In the genomic region with DNA sequence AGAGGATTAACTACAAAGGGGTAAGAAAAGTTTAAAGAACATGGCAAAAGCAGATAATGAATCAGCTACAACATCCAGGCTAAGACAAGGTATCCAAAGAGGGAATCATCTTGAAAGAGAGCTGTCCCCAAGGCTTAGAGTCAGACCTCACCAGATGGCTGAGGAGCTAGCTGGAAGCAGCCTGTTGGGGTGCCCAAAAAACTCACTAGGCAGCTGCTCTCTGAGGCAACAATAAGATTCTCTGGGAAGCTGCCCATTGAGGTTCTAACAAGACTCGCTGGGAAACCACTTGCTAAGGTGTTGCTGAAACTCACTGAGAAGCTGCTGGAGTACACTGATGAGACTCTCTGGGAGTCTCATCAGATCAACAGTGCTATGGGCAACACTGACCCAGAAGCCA, we compare ENCODE assay signal across 2 cellular contexts.
TF ChIP-seq lines count a peak whose summit lies in the region.

No MANE protein-coding gene starts in this region.

TF ChIP-seq in GM23338, 12 proteins besides CTCF, POLR2A, EP300 and RAD21 (continued from another document and continues in another):
- TF ChIP-seq NANOG (IDR thresholded peaks at IDR 0.05; ENCODE audit: borderline replicate concordance) (no peak), EZH2phosphoT487 (IDR thresholded peaks at IDR 0.05; ENCODE audit: unreplicated experiment) (no peak), ZNF331 (CRISPR knock-in tag; IDR thresholded peaks at IDR 0.05; ENCODE audit: low read depth) (no peak), STAT1 (IDR thresholded peaks at IDR 0.05; ENCODE audit: unreplicated experiment) (no peak), POLR2AphosphoS5 (IDR thresholded peaks at IDR 0.05; ENCODE audit: low read depth) (no peak), ZNF114 (CRISPR knock-in tag; IDR thresholded peaks at IDR 0.05) (no peak), CREB1 (CRISPR knock-in tag; IDR thresholded peaks at IDR 0.05; ENCODE audit: low read depth) (no peak)
- TF ChIP-seq, protein P1, sequence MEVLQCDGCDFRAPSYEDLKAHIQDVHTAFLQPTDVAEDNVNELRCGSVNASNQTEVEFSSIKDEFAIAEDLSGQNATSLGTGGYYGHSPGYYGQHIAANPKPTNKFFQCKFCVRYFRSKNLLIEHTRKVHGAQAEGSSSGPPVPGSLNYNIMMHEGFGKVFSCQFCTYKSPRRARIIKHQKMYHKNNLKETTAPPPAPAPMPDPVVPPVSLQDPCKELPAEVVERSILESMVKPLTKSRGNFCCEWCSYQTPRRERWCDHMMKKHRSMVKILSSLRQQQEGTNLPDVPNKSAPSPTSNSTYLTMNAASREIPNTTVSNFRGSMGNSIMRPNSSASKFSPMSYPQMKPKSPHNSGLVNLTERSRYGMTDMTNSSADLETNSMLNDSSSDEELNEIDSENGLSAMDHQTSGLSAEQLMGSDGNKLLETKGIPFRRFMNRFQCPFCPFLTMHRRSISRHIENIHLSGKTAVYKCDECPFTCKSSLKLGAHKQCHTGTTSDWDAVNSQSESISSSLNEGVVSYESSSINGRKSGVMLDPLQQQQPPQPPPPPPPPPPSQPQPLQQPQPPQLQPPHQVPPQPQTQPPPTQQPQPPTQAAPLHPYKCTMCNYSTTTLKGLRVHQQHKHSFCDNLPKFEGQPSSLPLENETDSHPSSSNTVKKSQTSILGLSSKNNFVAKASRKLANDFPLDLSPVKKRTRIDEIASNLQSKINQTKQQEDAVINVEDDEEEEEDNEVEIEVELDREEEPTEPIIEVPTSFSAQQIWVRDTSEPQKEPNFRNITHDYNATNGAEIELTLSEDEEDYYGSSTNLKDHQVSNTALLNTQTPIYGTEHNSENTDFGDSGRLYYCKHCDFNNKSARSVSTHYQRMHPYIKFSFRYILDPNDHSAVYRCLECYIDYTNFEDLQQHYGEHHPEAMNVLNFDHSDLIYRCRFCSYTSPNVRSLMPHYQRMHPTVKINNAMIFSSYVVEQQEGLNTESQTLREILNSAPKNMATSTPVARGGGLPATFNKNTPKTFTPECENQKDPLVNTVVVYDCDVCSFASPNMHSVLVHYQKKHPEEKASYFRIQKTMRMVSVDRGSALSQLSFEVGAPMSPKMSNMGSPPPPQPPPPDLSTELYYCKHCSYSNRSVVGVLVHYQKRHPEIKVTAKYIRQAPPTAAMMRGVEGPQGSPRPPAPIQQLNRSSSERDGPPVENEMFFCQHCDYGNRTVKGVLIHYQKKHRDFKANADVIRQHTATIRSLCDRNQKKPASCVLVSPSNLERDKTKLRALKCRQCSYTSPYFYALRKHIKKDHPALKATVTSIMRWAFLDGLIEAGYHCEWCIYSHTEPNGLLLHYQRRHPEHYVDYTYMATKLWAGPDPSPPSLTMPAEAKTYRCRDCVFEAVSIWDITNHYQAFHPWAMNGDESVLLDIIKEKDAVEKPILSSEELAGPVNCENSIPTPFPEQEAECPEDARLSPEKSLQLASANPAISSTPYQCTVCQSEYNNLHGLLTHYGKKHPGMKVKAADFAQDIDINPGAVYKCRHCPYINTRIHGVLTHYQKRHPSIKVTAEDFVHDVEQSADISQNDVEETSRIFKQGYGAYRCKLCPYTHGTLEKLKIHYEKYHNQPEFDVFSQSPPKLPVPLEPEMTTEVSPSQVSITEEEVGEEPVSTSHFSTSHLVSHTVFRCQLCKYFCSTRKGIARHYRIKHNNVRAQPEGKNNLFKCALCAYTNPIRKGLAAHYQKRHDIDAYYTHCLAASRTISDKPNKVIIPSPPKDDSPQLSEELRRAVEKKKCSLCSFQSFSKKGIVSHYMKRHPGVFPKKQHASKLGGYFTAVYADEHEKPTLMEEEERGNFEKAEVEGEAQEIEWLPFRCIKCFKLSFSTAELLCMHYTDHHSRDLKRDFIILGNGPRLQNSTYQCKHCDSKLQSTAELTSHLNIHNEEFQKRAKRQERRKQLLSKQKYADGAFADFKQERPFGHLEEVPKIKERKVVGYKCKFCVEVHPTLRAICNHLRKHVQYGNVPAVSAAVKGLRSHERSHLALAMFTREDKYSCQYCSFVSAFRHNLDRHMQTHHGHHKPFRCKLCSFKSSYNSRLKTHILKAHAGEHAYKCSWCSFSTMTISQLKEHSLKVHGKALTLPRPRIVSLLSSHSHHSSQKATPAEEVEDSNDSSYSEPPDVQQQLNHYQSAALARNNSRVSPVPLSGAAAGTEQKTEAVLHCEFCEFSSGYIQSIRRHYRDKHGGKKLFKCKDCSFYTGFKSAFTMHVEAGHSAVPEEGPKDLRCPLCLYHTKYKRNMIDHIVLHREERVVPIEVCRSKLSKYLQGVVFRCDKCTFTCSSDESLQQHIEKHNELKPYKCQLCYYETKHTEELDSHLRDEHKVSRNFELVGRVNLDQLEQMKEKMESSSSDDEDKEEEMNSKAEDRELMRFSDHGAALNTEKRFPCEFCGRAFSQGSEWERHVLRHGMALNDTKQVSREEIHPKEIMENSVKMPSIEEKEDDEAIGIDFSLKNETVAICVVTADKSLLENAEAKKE (CRISPR knock-in tag; IDR thresholded peaks at IDR 0.05) = no peak
- TF ChIP-seq, protein P2, sequence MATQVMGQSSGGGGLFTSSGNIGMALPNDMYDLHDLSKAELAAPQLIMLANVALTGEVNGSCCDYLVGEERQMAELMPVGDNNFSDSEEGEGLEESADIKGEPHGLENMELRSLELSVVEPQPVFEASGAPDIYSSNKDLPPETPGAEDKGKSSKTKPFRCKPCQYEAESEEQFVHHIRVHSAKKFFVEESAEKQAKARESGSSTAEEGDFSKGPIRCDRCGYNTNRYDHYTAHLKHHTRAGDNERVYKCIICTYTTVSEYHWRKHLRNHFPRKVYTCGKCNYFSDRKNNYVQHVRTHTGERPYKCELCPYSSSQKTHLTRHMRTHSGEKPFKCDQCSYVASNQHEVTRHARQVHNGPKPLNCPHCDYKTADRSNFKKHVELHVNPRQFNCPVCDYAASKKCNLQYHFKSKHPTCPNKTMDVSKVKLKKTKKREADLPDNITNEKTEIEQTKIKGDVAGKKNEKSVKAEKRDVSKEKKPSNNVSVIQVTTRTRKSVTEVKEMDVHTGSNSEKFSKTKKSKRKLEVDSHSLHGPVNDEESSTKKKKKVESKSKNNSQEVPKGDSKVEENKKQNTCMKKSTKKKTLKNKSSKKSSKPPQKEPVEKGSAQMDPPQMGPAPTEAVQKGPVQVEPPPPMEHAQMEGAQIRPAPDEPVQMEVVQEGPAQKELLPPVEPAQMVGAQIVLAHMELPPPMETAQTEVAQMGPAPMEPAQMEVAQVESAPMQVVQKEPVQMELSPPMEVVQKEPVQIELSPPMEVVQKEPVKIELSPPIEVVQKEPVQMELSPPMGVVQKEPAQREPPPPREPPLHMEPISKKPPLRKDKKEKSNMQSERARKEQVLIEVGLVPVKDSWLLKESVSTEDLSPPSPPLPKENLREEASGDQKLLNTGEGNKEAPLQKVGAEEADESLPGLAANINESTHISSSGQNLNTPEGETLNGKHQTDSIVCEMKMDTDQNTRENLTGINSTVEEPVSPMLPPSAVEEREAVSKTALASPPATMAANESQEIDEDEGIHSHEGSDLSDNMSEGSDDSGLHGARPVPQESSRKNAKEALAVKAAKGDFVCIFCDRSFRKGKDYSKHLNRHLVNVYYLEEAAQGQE (IDR thresholded peaks at IDR 0.05; ENCODE audit: unreplicated experiment) = no peak
- TF ChIP-seq, protein P3, sequence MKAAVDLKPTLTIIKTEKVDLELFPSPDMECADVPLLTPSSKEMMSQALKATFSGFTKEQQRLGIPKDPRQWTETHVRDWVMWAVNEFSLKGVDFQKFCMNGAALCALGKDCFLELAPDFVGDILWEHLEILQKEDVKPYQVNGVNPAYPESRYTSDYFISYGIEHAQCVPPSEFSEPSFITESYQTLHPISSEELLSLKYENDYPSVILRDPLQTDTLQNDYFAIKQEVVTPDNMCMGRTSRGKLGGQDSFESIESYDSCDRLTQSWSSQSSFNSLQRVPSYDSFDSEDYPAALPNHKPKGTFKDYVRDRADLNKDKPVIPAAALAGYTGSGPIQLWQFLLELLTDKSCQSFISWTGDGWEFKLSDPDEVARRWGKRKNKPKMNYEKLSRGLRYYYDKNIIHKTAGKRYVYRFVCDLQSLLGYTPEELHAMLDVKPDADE (IDR thresholded peaks at IDR 0.05) = no peak

TF ChIP-seq in H1, 55 proteins besides CTCF, POLR2A, EP300 and RAD21 (continued from another document):
- no peak for TF ChIP-seq BACH1 (IDR thresholded peaks at IDR 0.05; ENCODE audit: low read length)
- no peak for TF ChIP-seq HDAC6 (IDR thresholded peaks at IDR 0.05; ENCODE audit: low read depth, low read length)
- no peak for TF ChIP-seq FOSL1 (IDR thresholded peaks at IDR 0.05; ENCODE audit: insufficient read depth, low read depth, low read length)
- TF ChIP-seq CBX5 (IDR thresholded peaks at IDR 0.05; ENCODE audit: low read depth, low read length) = no peak
- no peak for TF ChIP-seq EGR1 (IDR thresholded peaks at IDR 0.05; ENCODE audit: borderline replicate concordance, low read depth, low read length)
- TF ChIP-seq MAFK (IDR thresholded peaks at IDR 0.05; ENCODE audit: low read depth, low read length) = no peak
- TF ChIP-seq TCF12 (IDR thresholded peaks at IDR 0.05; ENCODE audit: low read depth, low read length) = no peak
- TF ChIP-seq, protein P4, sequence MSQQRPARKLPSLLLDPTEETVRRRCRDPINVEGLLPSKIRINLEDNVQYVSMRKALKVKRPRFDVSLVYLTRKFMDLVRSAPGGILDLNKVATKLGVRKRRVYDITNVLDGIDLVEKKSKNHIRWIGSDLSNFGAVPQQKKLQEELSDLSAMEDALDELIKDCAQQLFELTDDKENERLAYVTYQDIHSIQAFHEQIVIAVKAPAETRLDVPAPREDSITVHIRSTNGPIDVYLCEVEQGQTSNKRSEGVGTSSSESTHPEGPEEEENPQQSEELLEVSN (IDR thresholded peaks at IDR 0.05) = no peak
- no peak for TF ChIP-seq CHD2 (IDR thresholded peaks at IDR 0.05; ENCODE audit: low read length)
- TF ChIP-seq EZH2 (IDR thresholded peaks at IDR 0.05; ENCODE audit: low read depth, low read length, severe bottlenecking) = no peak
- TF ChIP-seq TEAD4 (IDR thresholded peaks at IDR 0.05; ENCODE audit: low read depth, low read length) = no peak
- TF ChIP-seq CTBP2 (IDR thresholded peaks at IDR 0.05; ENCODE audit: borderline replicate concordance, insufficient read depth, insufficient read length, low read length) = no peak
- TF ChIP-seq CEBPB (IDR thresholded peaks at IDR 0.05; ENCODE audit: low read depth, low read length) = no peak
- no peak for TF ChIP-seq PHF8 (conservative IDR thresholded peaks at IDR 0.05; ENCODE audit: low read depth, low read length)
- TF ChIP-seq KDM5A (IDR thresholded peaks at IDR 0.05; ENCODE audit: low read length) = no peak
- TF ChIP-seq RNF2 (IDR thresholded peaks at IDR 0.05; ENCODE audit: borderline replicate concordance, low read depth, low read length, missing control alignments, poor library complexity, severe bottlenecking) = no peak
- TF ChIP-seq TAF7 (optimal IDR thresholded peaks at IDR 0.05; ENCODE audit: borderline replicate concordance, low read depth, low read length) = no peak
- TF ChIP-seq GTF2F1 (IDR thresholded peaks at IDR 0.05; ENCODE audit: borderline replicate concordance, low read depth, low read length) = no peak
